Comparison of ENCODE assay signal across 16 cellular contexts in the genomic region with DNA sequence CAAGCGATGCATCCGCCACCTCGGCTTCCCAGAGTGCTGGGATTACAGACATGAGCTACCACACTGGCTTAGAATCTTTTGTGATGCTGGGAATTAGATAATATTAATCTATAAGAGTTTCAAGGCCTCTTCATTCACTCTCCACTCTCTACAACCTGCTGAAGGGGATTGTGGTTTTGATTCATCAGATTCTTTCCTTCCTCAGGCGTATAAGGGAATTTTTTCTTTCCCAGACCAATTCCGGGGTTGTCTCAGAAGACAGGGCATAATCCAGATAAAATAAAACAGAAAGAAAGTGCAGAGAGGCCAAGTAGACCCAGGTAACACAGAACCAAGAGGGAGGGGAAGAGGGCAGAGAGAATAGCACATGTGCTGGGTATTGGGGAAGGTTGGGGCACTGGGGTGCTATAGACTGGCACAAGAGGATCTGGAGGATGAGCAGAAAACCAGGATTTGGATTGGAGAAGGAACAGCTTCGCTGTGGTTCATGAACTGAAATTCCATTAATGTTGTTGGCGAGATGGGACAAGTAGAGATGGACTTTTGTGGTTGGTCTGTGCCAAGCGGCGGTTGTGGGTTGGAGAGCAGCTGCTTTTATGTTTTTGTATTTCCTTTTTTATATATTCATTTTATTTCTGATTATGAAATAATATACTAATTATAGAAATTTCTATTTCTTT. TPM values are rescaled to one million over a fixed set of nuclear protein-coding genes. Genes with fewer than 3 reads are reported as not detected.
A peak's percentile ranks its signal among the peaks of the same experiment; 100 is the strongest.
DNase-seq lines count a peak whose midpoint lies in the region; ATAC-seq and TF ChIP-seq lines count a peak whose summit lies in the region.
"Had no signal": no experiment of that assay in that cellular context is flagged by ENCODE, and none has a peak within 500 bp of the region (broad histone marks: within the 10 kb centered on the region; RNA-seq: fewer than 3 reads in every experiment).

No MANE protein-coding gene starts in this region.

- H3K9me3 Mint-ChIP-seq in CD4-positive, alpha-beta T cell, result no peaks in the 10 kb centered on the region
- H3K9me3 Mint-ChIP-seq: brain had no signal

- peaks cover 32% of the 10 kb centered on the region for H3K4me1 ChIP-seq in mammary epithelial cell (ENCODE audit: insufficient read depth, low read length)
- H3K4me1 ChIP-seq in osteoblast (ENCODE audit: insufficient read depth, low read length), result peaks cover 28% of the 10 kb centered on the region

- intact Hi-C loops in CD4-positive, alpha-beta T cell (cut with DNase I, micrococcal nuclease), result no loop called here
- intact Hi-C loops in mammary epithelial cell (cut with micrococcal nuclease), result loop anchor here (1.0 to 2.0 kb wide), 2 partner anchors 13 to 17 kb away; a partner anchor contains a TSS

- H3K27ac ChIP-seq in CD4-positive, alpha-beta T cell (ENCODE audit: low read depth, low read length), result peak overlapping the region; percentile 43
- H3K27ac ChIP-seq in mammary epithelial cell (ENCODE audit: insufficient read depth, low read depth, low read length), result peak overlapping the region; percentile 66
- peak overlapping the region; percentile 32 for H3K27ac ChIP-seq in osteoblast (ENCODE audit: low read depth, low read length)
- H3K27ac ChIP-seq: HL-60 had no signal

- no peaks in the 10 kb centered on the region for H4K20me1 ChIP-seq in mammary epithelial cell (ENCODE audit: insufficient read depth, low read length)
- peaks cover 27% of the 10 kb centered on the region for H4K20me1 ChIP-seq in osteoblast (ENCODE audit: insufficient read depth, low read length)

- no peak for DNase-seq in CD4-positive, alpha-beta T cell
- DNase-seq in M059J (ENCODE audit: low read depth), result peak; percentile 42
- DNase-seq in mammary epithelial cell, result peak; percentile 88
- no peak for DNase-seq in osteoblast (ENCODE audit: insufficient read length, low spot score, missing footprints)
- no peak for DNase-seq in HK-2 (ENCODE audit: unreplicated experiment)
- DNase-seq: activated CD8-positive, alpha-beta memory T cell treated with anti-CD3 and anti-CD28 coated beads, Interleukin-2, amount 50 U/mL, for 4 hours; GF-D8; NCI-H1930; RPMI8226; sigmoid colon; T-helper 9 cell had no signal

- no peaks in the 10 kb centered on the region for H3K27me3 Mint-ChIP-seq in CD4-positive, alpha-beta T cell
- H3K27me3 Mint-ChIP-seq: brain had no signal

- H3K27me3 ChIP-seq in CD4-positive, alpha-beta T cell (ENCODE audit: control insufficient read depth, insufficient read depth, low read length), result no peaks in the 10 kb centered on the region
- H3K27me3 ChIP-seq in mammary epithelial cell (ENCODE audit: insufficient read depth, low read length) (no peaks in the 10 kb centered on the region), osteoblast (ENCODE audit: insufficient read depth, low read length) (no peaks in the 10 kb centered on the region)
- H3K27me3 ChIP-seq: sigmoid colon had no signal

- CTCF ChIA-PET in CD4-positive, alpha-beta T cell (lab: Charles Lee), result interaction anchor here (0.9 to 1.2 kb wide), 2 partner anchors 13 to 24 kb away, joined by 3 to 4 read pairs; a partner anchor contains a TSS
- CTCF ChIA-PET in mammary epithelial cell (lab: Charles Lee; ENCODE audit: low non-redundant PET), result no interaction called here

- H3K4me3 ChIP-seq in mammary epithelial cell (replicated peaks in 1 of 3; ENCODE audit: insufficient read depth in 1 of 3, low read depth in 2 of 3, low read length in 3 of 3) (peak overlapping the region in 2 of 3 experiments; percentile 5 to 27), osteoblast (ENCODE audit: insufficient read depth, low read length) (no peak overlapping the region)
- H3K4me3 ChIP-seq: sigmoid colon had no signal

- BruUV-seq in mammary epithelial cell (replicated peaks; lab: Mats Ljungman, UMichigan), result no TSS peak

- H3K79me2 ChIP-seq in mammary epithelial cell (ENCODE audit: insufficient read depth, low read length) (peaks cover 75% of the 10 kb centered on the region), osteoblast (ENCODE audit: insufficient read depth, low read length) (peaks cover 82% of the 10 kb centered on the region)

- peak overlapping the region; percentile 76 for H2AFZ ChIP-seq in mammary epithelial cell (ENCODE audit: low read depth, low read length)
- H2AFZ ChIP-seq in osteoblast (ENCODE audit: low read length), result no peak overlapping the region

- H3K4me2 ChIP-seq in mammary epithelial cell (ENCODE audit: insufficient read depth, low read depth, low read length), result peak overlapping the region; percentile 84
- H3K4me2 ChIP-seq in osteoblast (ENCODE audit: insufficient read depth, low read length), result peak overlapping the region; percentile 31

- ATAC-seq in CD4-positive, alpha-beta T cell (ENCODE audit: poor library complexity), result no peak
- no peak for ATAC-seq in GM18858 (IDR thresholded peaks at IDR 0.05; ENCODE audit: unreplicated experiment)
- no peak for ATAC-seq in HG03342 (IDR thresholded peaks at IDR 0.05; ENCODE audit: unreplicated experiment)

- H3K4me3 Mint-ChIP-seq in CD4-positive, alpha-beta T cell, result peak overlapping the region; percentile 56
- H3K4me3 Mint-ChIP-seq: brain had no signal

- no peak for TF ChIP-seq CTCF in CD4-positive, alpha-beta T cell (IDR thresholded peaks at IDR 0.05)
- no peak for TF ChIP-seq CTCF in mammary epithelial cell (conservative IDR thresholded peaks at IDR 0.05 in 1 of 2, IDR thresholded peaks at IDR 0.05 in 1 of 2; ENCODE audit: extremely low read depth in 1 of 2, insufficient read depth in 1 of 2, low read depth in 1 of 2, low read length in 2 of 2)
- TF ChIP-seq CTCF in osteoblast (IDR thresholded peaks at IDR 0.05; ENCODE audit: extremely low read depth, low read depth, low read length), result no peak

- H3K9me3 ChIP-seq in CD4-positive, alpha-beta T cell (ENCODE audit: control insufficient read depth, low read length), result no peaks in the 10 kb centered on the region
- H3K9me3 ChIP-seq in mammary epithelial cell (replicated peaks; ENCODE audit: insufficient read depth, low read length) (no peaks in the 10 kb centered on the region), osteoblast (ENCODE audit: low read depth, low read length) (no peaks in the 10 kb centered on the region)
- H3K9me3 ChIP-seq: sigmoid colon had no signal

- H3K4me1 Mint-ChIP-seq in CD4-positive, alpha-beta T cell (ENCODE audit: low read depth), result peaks cover 83% of the 10 kb centered on the region

- H3K9ac ChIP-seq in mammary epithelial cell (ENCODE audit: insufficient read depth, low read length), result peak overlapping the region; percentile 66

- WGBS in mammary epithelial cell (ENCODE audit: low coverage, missing lambda C conversion rate), result 15% methylated on average over 7 of the region's 9 CpGs

- H3K27ac Mint-ChIP-seq in CD4-positive, alpha-beta T cell, result peak overlapping the region; percentile 92

- dilution Hi-C loops in mammary epithelial cell (cut with HindIII; ENCODE audit: low sequenced_read_pairs), result no loop called here

- in situ Hi-C loops in mammary epithelial cell (cut with MboI; ENCODE audit: low sequenced_read_pairs in 2 of 2), result no loop called here

- POLR2A ChIA-PET in CD4-positive, alpha-beta T cell (lab: Charles Lee), result interaction anchor here (1.6 kb wide), 1 partner anchor 13 kb away, joined by 10 read pairs; a partner anchor contains a TSS

- peaks cover 72% of the 10 kb centered on the region for H3K36me3 Mint-ChIP-seq in CD4-positive, alpha-beta T cell (ENCODE audit: low read depth)

- peaks cover 7% of the 10 kb centered on the region for H3K36me3 ChIP-seq in mammary epithelial cell (ENCODE audit: insufficient read depth, low read length)
- H3K36me3 ChIP-seq in osteoblast (ENCODE audit: insufficient read depth, low read length), result peaks cover 10% of the 10 kb centered on the region

RNA-seq across cellular contexts. Expression of a gene that starts 12.8 kb away (rescaled TPM):
- 10 to 100 TPM; 58.0 to 65.2 TPM for total RNA-seq in CD4-positive, alpha-beta T cell
- total RNA-seq in M059J (2014; rRNA removed; shearing (Covaris generic)), result 41.4 and 42.4 TPM in 2 replicates
- total RNA-seq in mammary epithelial cell (100 to 1,000 TPM in 1 of 2 donors, 10 to 100 TPM in 1; 74.7 to 116 TPM), osteoblast (91.2 and 99.9 TPM in 2 replicates)
- 77.6 TPM for polyA plus RNA-seq in mammary epithelial cell
- 96.9 TPM for polyA minus RNA-seq in mammary epithelial cell

RNA-seq across cellular contexts. Expression of a gene that starts 17.4 kb away (rescaled TPM):
- 10 to 100 TPM; 33.4 to 43.9 TPM for total RNA-seq in CD4-positive, alpha-beta T cell
- total RNA-seq in M059J (2014; rRNA removed; shearing (Covaris generic)), result 43.0 and 44.9 TPM in 2 replicates
- 10 to 100 TPM; 70.0 to 76.1 TPM for total RNA-seq in mammary epithelial cell
- polyA plus RNA-seq in mammary epithelial cell, result 47.7 TPM
- 44.1 TPM for polyA minus RNA-seq in mammary epithelial cell
- 77.1 and 78.1 TPM in 2 replicates for total RNA-seq in osteoblast

RNA-seq across cellular contexts. Expression of a gene that starts 24.8 kb away (rescaled TPM):
- total RNA-seq in CD4-positive, alpha-beta T cell, result not detected
- not detected in 2 replicates for total RNA-seq in M059J (2014; rRNA removed; shearing (Covaris generic))
- not detected for total RNA-seq in mammary epithelial cell
- not detected for polyA plus RNA-seq in mammary epithelial cell
- polyA minus RNA-seq in mammary epithelial cell, result not detected
- not detected in 2 replicates for total RNA-seq in osteoblast
- total RNA-seq: glomerular endothelial cell, sigmoid colon had no signal

RNA-seq across cellular contexts. Expression of a gene that starts 45.4 kb away (rescaled TPM):
- total RNA-seq in CD4-positive, alpha-beta T cell, result 100 to 1,000 TPM in 1 of 2 experiments, 10 to 100 TPM in 1; 89.0 to 101 TPM
- total RNA-seq in M059J (2014; rRNA removed; shearing (Covaris generic)), result 11.8 and 15.8 TPM in 2 replicates
- 10 to 100 TPM; 35.4 to 46.3 TPM for total RNA-seq in mammary epithelial cell
- 11.9 TPM for polyA plus RNA-seq in mammary epithelial cell
- polyA minus RNA-seq in mammary epithelial cell, result 12.4 TPM
- total RNA-seq in osteoblast, result 44.5 and 45.6 TPM in 2 replicates

Comparison
In these comparisons a context has a peak if more than half of its experiments do, and no peak if none do; other contexts are left out.
1. DNase-seq: peak in M059J (single experiment) and mammary epithelial cell (single experiment); none in CD4-positive, alpha-beta T cell (0 of 10), osteoblast (single experiment) and HK-2 (single experiment).
2. Peak in every context shown above with its lines, with median percentiles within 50 percentile points of each other: H3K27ac ChIP-seq.